19 cellular contexts compared by ENCODE assay signal in the genomic region with DNA sequence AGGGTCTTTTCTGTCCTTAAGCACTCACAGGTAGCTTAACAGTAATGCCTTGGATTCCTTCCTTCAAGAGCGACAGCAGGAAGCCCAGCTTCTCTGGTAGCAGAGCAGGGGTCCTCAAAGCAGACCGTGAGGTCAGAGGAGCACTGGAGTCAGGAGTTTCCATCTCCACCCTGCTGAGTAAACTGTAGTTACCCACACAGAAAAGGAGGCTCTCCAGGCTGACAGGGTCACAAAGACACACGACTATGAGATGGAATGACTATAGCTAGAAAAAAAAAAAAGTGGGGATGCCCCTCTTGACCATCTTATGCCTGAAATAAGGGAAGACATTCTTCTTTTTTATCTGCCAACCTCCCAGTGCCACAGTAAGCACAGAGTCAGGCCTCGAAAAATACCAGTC.
A peak's percentile ranks its signal among the peaks of the same experiment; 100 is the strongest.
DNase-seq lines count a peak whose midpoint lies in the region; ATAC-seq, FAIRE-seq and TF ChIP-seq lines count a peak whose summit lies in the region.
"Had no signal": no experiment of that assay in that cellular context is flagged by ENCODE, and none has a peak within 500 bp of the region (broad histone marks: within the 10 kb centered on the region; RNA-seq: fewer than 3 reads in every experiment).

No MANE protein-coding gene starts in this region.

- no peaks in the 10 kb centered on the region for H3K27me3 Mint-ChIP-seq in activated CD4-positive, alpha-beta T cell treated with anti-CD3 and anti-CD28 coated beads for 36 hours

- intact Hi-C loops in activated CD4-positive, alpha-beta T cell treated with anti-CD3 and anti-CD28 coated beads for 36 hours (cut with DNase I, micrococcal nuclease): loop anchor here in 1 of 2 experiments (1.0 kb wide), 1 partner anchor 118 kb away; no protein-coding TSS in a partner anchor

- H2BK120ac ChIP-seq in H1 (replicated peaks; ENCODE audit: low read depth, low read length): no peak overlapping the region

- peaks cover 4% of the 10 kb centered on the region for H3K36me3 Mint-ChIP-seq in activated CD4-positive, alpha-beta T cell treated with anti-CD3 and anti-CD28 coated beads for 36 hours (ENCODE audit: low read depth)

- H2AFZ ChIP-seq in H1 (ENCODE audit: low read length): no peak overlapping the region

- H3K4ac ChIP-seq in H1 (replicated peaks; ENCODE audit: insufficient read length, low read depth, low read length): no peak overlapping the region

- H3K23me2 ChIP-seq in H1 (ENCODE audit: low read depth, low read length): no peaks in the 10 kb centered on the region

- peaks cover 0 to 7% (median 1%) of the 10 kb centered on the region in 4 experiments; a peak in 1 of 7 replicates for H3K4me1 ChIP-seq in H1 (replicated peaks in 1 of 4; ENCODE audit: control insufficient read depth in 3 of 4, insufficient read depth in 4 of 4, low read length in 3 of 4)

- no peak overlapping the region for H2BK12ac ChIP-seq in H1 (ENCODE audit: low read depth, low read length)

- no peak overlapping the region for H4K5ac ChIP-seq in H1 (ENCODE audit: insufficient read length, low read depth, low read length)

- H3K23ac ChIP-seq in H1 (ENCODE audit: insufficient read length): no peak overlapping the region

- H3K9ac ChIP-seq in H1 (replicated peaks in 1 of 4; ENCODE audit: extremely low read depth in 1 of 4, low read depth in 3 of 4, low read length in 3 of 4): no peak overlapping the region

- H3K4me1 Mint-ChIP-seq in activated CD4-positive, alpha-beta T cell treated with anti-CD3 and anti-CD28 coated beads for 36 hours: peaks cover 61% of the 10 kb centered on the region

- no peak overlapping the region for H3K56ac ChIP-seq in H1 (replicated peaks; ENCODE audit: insufficient read length, low read depth, low read length)

- no peak overlapping the region for H2AK5ac ChIP-seq in H1 (ENCODE audit: low read depth, low read length)

- TF ChIP-seq CTCF in H1 (IDR thresholded peaks at IDR 0.05; ENCODE audit: control extremely low read depth in 1 of 3, insufficient read depth in 1 of 3, low read depth in 1 of 3, low read length in 3 of 3): no peak

- H3K79me1 ChIP-seq in H1 (ENCODE audit: low read depth, low read length): no peaks in the 10 kb centered on the region

- no peaks in the 10 kb centered on the region for H3K79me2 ChIP-seq in H1 (ENCODE audit: control insufficient read depth in 1 of 2, insufficient read depth in 2 of 2, low read length in 2 of 2)

- peak; percentile 58 for ATAC-seq in activated CD4-positive, alpha-beta T cell treated with anti-CD3 and anti-CD28 coated beads for 36 hours
- no peak for ATAC-seq in HG03025 (IDR thresholded peaks at IDR 0.05; ENCODE audit: low FRiP score, unreplicated experiment)

- H3K27ac Mint-ChIP-seq in activated CD4-positive, alpha-beta T cell treated with anti-CD3 and anti-CD28 coated beads for 36 hours: peak overlapping the region; percentile 80

- no peak overlapping the region for H2BK5ac ChIP-seq in H1 (ENCODE audit: low read depth, low read length)

- no peaks in the 10 kb centered on the region for H4K20me1 ChIP-seq in H1 (replicated peaks in 1 of 2; ENCODE audit: control insufficient read depth in 1 of 2, insufficient read depth in 2 of 2, low read length in 2 of 2)

- H2BK20ac ChIP-seq in H1 (ENCODE audit: low read length): no peak overlapping the region

- no peak for TF ChIP-seq POLR2A in H1 (IDR thresholded peaks at IDR 0.05; ENCODE audit: control extremely low read depth in 1 of 2, low read depth in 2 of 2, low read length in 2 of 2)

- DNase-seq in activated CD4-positive, alpha-beta T cell treated with anti-CD3 and anti-CD28 coated beads for 36 hours: peak; percentile 30
- DNase-seq in activated CD4-positive, alpha-beta T cell treated with anti-CD3 and anti-CD28 coated beads for 1 hour: no peak
- peak; percentile 27 for DNase-seq in stimulated activated CD4-positive, alpha-beta T cell treated with anti-CD3 and anti-CD28 coated beads, Interleukin-1b, Interleukin-23, amount 100 ng/mL, for 48 hours
- DNase-seq in stimulated activated CD4-positive, alpha-beta T cell treated with anti-CD3 and anti-CD28 coated beads, Interleukin-4, amount 100 ng/mL, for 1 hour: no peak
- DNase-seq in H1 (ENCODE audit: low read depth in 1 of 2, low spot score in 2 of 2) (no peak), cerebellum (ENCODE audit: low spot score) (no peak), NCI-H1417 (lab: John Stamatoyannopoulos, UW) (no peak)
- DNase-seq: GF-D8, GOT3, NCI-H1436, NCI-H2029, NCI-H2171, NCI-H446 treated with DMSO at 0.1 percent for 48 hours, NCI-H748 treated with DMSO at 0.1 percent for 48 hours, OCI-M1, RPMI8226 had no signal

- no peaks in the 10 kb centered on the region for H3K27me3 ChIP-seq in H1 (replicated peaks in 1 of 4; ENCODE audit: control insufficient read depth in 3 of 4, extremely low read depth in 1 of 4, insufficient read depth in 3 of 4, low read length in 3 of 4)

- H4K91ac ChIP-seq in H1 (replicated peaks; ENCODE audit: insufficient read length, low read length): no peak overlapping the region

- POLR2A ChIA-PET in activated CD4-positive, alpha-beta T cell treated with anti-CD3 and anti-CD28 coated beads for 36 hours (lab: Charles Lee): interaction anchor here (1.1 to 2.2 kb wide), 4 partner anchors 84 to 707 kb away, joined by 4 to 11 read pairs (median 4); no protein-coding TSS in a partner anchor
- POLR2A ChIA-PET in H1 (lab: Charles Lee; ENCODE audit: partially characterized antibody): no interaction called here

- H2BK15ac ChIP-seq in H1 (ENCODE audit: low read length): 0 out of 2 replicates have a peak overlapping the region, but pooled peaks have one; percentile 1

- H3K27ac ChIP-seq in H1 (ENCODE audit: low read depth, low read length): no peak overlapping the region
- H3K27ac ChIP-seq: 22Rv1 had no signal

- WGBS in H1 (ENCODE audit: extremely low coverage in 1 of 2, insufficient coverage in 1 of 2, insufficient read length in 1 of 2, insufficient replicate concordance in 2 of 2, low coverage in 1 of 2, low lambda C conversion rate in 2 of 2, missing lambda C conversion rate in 1 of 2), 2 experiments: 79% methylated on average over 4 of the region's 4 CpGs; no CpG with 5 or more reads in 1 of the 2 experiments

- H3K14ac ChIP-seq in H1 (ENCODE audit: insufficient read length): no peak overlapping the region

- H3K9me3 ChIP-seq in H1 (ENCODE audit: insufficient read depth in 2 of 2, low read depth in 1 of 2, low read length in 1 of 2): no peaks in the 10 kb centered on the region

- H3K4me3 Mint-ChIP-seq in activated CD4-positive, alpha-beta T cell treated with anti-CD3 and anti-CD28 coated beads for 36 hours: no peak overlapping the region

- H3K36me3 ChIP-seq in H1 (ENCODE audit: control insufficient read depth in 2 of 4, insufficient read depth in 4 of 4, low read length in 3 of 4): no peaks in the 10 kb centered on the region

- no peak overlapping the region for H3K4me3 ChIP-seq in H1 (ENCODE audit: extremely low read depth in 1 of 4, insufficient read depth in 2 of 4, low read depth in 3 of 4, low read length in 4 of 4)

- CTCF ChIA-PET in activated CD4-positive, alpha-beta T cell treated with anti-CD3 and anti-CD28 coated beads for 36 hours (lab: Charles Lee): interaction anchor here (0.6 to 1.0 kb wide), 2 partner anchors 115 to 435 kb away, joined by 3 to 4 read pairs; no protein-coding TSS in a partner anchor
- CTCF ChIA-PET in H1 (lab: Charles Lee; ENCODE audit: partially characterized antibody): interaction anchor here (0.5 to 2.0 kb wide), 4 partner anchors 11 to 443 kb away, joined by 3 to 5 read pairs (median 4); no protein-coding TSS in a partner anchor

- H4K8ac ChIP-seq in H1 (ENCODE audit: extremely low read depth, insufficient read depth, low read length): no peak overlapping the region

- TF ChIP-seq RAD21 in H1 (IDR thresholded peaks at IDR 0.05 in 1 of 2, conservative IDR thresholded peaks at IDR 0.05 in 1 of 2; ENCODE audit: low read depth in 2 of 2, low read length in 2 of 2): no peak

- H3K18ac ChIP-seq in H1 (ENCODE audit: extremely low read depth, low read length): no peak overlapping the region

- H3K4me2 ChIP-seq in H1 (ENCODE audit: insufficient read depth in 1 of 2, low read depth in 2 of 2, low read length in 2 of 2): no peak overlapping the region

- TF ChIP-seq EP300 in H1 (IDR thresholded peaks at IDR 0.05; ENCODE audit: borderline replicate concordance in 1 of 2, low read depth in 2 of 2, low read length in 2 of 2): no peak

- no peak for FAIRE-seq in H1 (lab: Jason Lieb, UNC)
- FAIRE-seq: GM12892 had no signal

- H3K9me3 Mint-ChIP-seq in activated CD4-positive, alpha-beta T cell treated with anti-CD3 and anti-CD28 coated beads for 36 hours (ENCODE audit: low read depth): peaks cover 2% of the 10 kb centered on the region

TF ChIP-seq in H1, 55 proteins besides CTCF, POLR2A, EP300 and RAD21:
- TF ChIP-seq ZNF274 (IDR thresholded peaks at IDR 0.05; ENCODE audit: borderline replicate concordance, extremely low read depth, low read length) (no peak), GTF2F1 (IDR thresholded peaks at IDR 0.05; ENCODE audit: borderline replicate concordance, low read depth, low read length) (no peak), PHF8 (conservative IDR thresholded peaks at IDR 0.05; ENCODE audit: low read depth, low read length) (no peak), SUZ12 (IDR thresholded peaks at IDR 0.05; ENCODE audit: low read length) (no peak), CBX5 (IDR thresholded peaks at IDR 0.05; ENCODE audit: low read depth, low read length) (no peak), SIX5 (IDR thresholded peaks at IDR 0.05; ENCODE audit: low read depth, low read length) (no peak), SP2 (IDR thresholded peaks at IDR 0.05; ENCODE audit: low read length) (no peak), SAP30 (IDR thresholded peaks at IDR 0.05; ENCODE audit: insufficient read depth, insufficient replicate concordance, low read length) (no peak), CHD1 (IDR thresholded peaks at IDR 0.05; ENCODE audit: low read depth, low read length) (no peak), SIRT6 (IDR thresholded peaks at IDR 0.05; ENCODE audit: low read length) (no peak), TCF12 (IDR thresholded peaks at IDR 0.05; ENCODE audit: low read depth, low read length) (no peak), TEAD4 (IDR thresholded peaks at IDR 0.05; ENCODE audit: low read depth, low read length) (no peak), JUN (IDR thresholded peaks at IDR 0.05; ENCODE audit: low read depth, low read length) (no peak), TBP (IDR thresholded peaks at IDR 0.05; ENCODE audit: low read depth, low read length) (no peak)
- TF ChIP-seq, protein P1, sequence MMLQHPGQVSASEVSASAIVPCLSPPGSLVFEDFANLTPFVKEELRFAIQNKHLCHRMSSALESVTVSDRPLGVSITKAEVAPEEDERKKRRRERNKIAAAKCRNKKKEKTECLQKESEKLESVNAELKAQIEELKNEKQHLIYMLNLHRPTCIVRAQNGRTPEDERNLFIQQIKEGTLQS (IDR thresholded peaks at IDR 0.05; ENCODE audit: insufficient read depth, low read depth, low read length): no peak

Comparison
In these comparisons a context has a peak if more than half of its experiments do, and no peak if none do; other contexts are left out.
1. DNase-seq: peak in activated CD4-positive, alpha-beta T cell treated with anti-CD3 and anti-CD28 coated beads for 36 hours (single experiment) and stimulated activated CD4-positive, alpha-beta T cell treated with anti-CD3 and anti-CD28 coated beads, Interleukin-1b, Interleukin-23, amount 100 ng/mL, for 48 hours (single experiment); none in activated CD4-positive, alpha-beta T cell treated with anti-CD3 and anti-CD28 coated beads for 1 hour (single experiment), stimulated activated CD4-positive, alpha-beta T cell treated with anti-CD3 and anti-CD28 coated beads, Interleukin-4, amount 100 ng/mL, for 1 hour (single experiment), H1 (0 of 2), cerebellum (single experiment) and NCI-H1417 (0 of 3).